1 cellular context compared by ENCODE assay signal in the genomic region with DNA sequence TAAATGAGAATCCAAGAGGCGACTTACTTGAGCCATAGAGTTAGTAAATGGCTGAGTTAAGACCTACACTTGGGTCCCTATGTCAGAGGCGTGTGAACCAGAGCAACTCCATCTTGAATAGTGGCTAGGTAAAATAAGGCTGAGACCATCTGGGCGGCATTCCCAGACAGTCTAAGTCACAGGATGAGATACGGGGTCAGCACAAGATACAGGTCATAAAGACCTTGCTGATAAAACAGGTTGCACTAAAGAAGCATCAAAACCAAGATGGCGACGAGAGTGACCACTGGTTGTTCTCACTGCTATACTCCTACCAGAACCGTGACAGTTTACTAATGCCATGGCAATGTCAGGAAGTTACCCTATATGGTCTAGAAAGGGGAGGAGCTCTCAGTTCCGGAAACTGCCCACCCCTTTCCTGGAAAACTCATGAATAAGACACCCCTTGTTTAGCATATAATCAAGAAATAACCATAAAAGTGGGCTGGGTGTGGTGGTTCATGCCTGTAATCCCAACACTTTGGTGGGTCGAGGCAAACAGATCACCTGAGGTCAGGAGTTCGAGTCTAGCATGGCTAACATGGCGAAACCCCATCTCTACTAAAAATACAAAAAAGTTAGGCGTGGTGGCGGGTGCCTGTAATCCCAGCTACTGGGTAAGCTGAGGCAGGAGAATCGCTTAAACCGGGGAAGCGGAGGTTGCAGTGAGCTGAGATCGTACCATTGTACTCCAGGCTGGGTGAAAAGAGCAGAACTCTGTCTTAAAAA.
TF ChIP-seq lines count a peak whose summit lies in the region.

No MANE protein-coding gene starts in this region.

TF ChIP-seq in K562, 482 proteins besides CTCF, POLR2A, EP300 and RAD21 (continued from another document and continues in another):
- TF ChIP-seq, protein P1, sequence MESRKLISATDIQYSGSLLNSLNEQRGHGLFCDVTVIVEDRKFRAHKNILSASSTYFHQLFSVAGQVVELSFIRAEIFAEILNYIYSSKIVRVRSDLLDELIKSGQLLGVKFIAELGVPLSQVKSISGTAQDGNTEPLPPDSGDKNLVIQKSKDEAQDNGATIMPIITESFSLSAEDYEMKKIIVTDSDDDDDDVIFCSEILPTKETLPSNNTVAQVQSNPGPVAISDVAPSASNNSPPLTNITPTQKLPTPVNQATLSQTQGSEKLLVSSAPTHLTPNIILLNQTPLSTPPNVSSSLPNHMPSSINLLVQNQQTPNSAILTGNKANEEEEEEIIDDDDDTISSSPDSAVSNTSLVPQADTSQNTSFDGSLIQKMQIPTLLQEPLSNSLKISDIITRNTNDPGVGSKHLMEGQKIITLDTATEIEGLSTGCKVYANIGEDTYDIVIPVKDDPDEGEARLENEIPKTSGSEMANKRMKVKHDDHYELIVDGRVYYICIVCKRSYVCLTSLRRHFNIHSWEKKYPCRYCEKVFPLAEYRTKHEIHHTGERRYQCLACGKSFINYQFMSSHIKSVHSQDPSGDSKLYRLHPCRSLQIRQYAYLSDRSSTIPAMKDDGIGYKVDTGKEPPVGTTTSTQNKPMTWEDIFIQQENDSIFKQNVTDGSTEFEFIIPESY (CRISPR knock-in tag; IDR thresholded peaks at IDR 0.05) = peak; percentile 14; the same call in 1 of the 2 replicates
- TF ChIP-seq ZNF57 (CRISPR knock-in tag; IDR thresholded peaks at IDR 0.05) (peak; percentile 95), ZNF165 (CRISPR knock-in tag; IDR thresholded peaks at IDR 0.05; ENCODE audit: borderline replicate concordance) (peak; percentile 99), ZNF3 (CRISPR knock-in tag; IDR thresholded peaks at IDR 0.05) (peak; percentile 83), SMARCE1 (IDR thresholded peaks at IDR 0.05) (no peak), ZSCAN29 (IDR thresholded peaks at IDR 0.05) (no peak), ETS2 (tag; IDR thresholded peaks at IDR 0.05; ENCODE audit: borderline replicate concordance, poor library complexity, severe bottlenecking) (peak; percentile 98), MEF2A (IDR thresholded peaks at IDR 0.05; ENCODE audit: control insufficient read depth, low read depth, low read length) (no peak), DIDO1 (tag; IDR thresholded peaks at IDR 0.05; ENCODE audit: low read depth) (peak; percentile 99), NCOA1 (IDR thresholded peaks at IDR 0.05; ENCODE audit: low read depth) (no peak), ESRRA (IDR thresholded peaks at IDR 0.05; ENCODE audit: borderline replicate concordance, low read depth) (no peak), RBM14 (IDR thresholded peaks at IDR 0.05; ENCODE audit: borderline replicate concordance, insufficient read depth, low read depth, low read length) (no peak), SAP30 (IDR thresholded peaks at IDR 0.05; ENCODE audit: borderline replicate concordance, insufficient read depth, low read depth, low read length, poor library complexity, severe bottlenecking) (no peak), ETV5 (CRISPR knock-in tag; IDR thresholded peaks at IDR 0.05; ENCODE audit: low read depth) (no peak), RFX1 (IDR thresholded peaks at IDR 0.05) (peak; percentile 86), RHOXF2B (CRISPR knock-in tag; conservative IDR thresholded peaks at IDR 0.05) (peak; percentile 99), ZNF174 (CRISPR knock-in tag; IDR thresholded peaks at IDR 0.05) (peak; percentile 95), NCOA4 (IDR thresholded peaks at IDR 0.05; ENCODE audit: partially characterized antibody) (no peak), PHB2 (IDR thresholded peaks at IDR 0.05; ENCODE audit: low read depth) (no peak), ESRRB (CRISPR knock-in tag; IDR thresholded peaks at IDR 0.05; ENCODE audit: borderline replicate concordance) (peak; percentile 92), FOXJ2 (tag; IDR thresholded peaks at IDR 0.05) (peak; percentile 87), ARID1B (IDR thresholded peaks at IDR 0.05) (no peak), BRCA1 (IDR thresholded peaks at IDR 0.05) (no peak), BRCA1 (CRISPR knock-in tag; IDR thresholded peaks at IDR 0.05) (no peak), KLF13 (tag; IDR thresholded peaks at IDR 0.05; ENCODE audit: borderline replicate concordance, low read depth) (peak; percentile 100), KDM4B (IDR thresholded peaks at IDR 0.05; ENCODE audit: borderline replicate concordance in 2 of 2, low read depth in 1 of 2) (no peak), ZBED1 (IDR thresholded peaks at IDR 0.05) (no peak), ETV1 (tag; conservative IDR thresholded peaks at IDR 0.05; ENCODE audit: low read depth) (peak; percentile 97)
- TF ChIP-seq, protein P2, sequence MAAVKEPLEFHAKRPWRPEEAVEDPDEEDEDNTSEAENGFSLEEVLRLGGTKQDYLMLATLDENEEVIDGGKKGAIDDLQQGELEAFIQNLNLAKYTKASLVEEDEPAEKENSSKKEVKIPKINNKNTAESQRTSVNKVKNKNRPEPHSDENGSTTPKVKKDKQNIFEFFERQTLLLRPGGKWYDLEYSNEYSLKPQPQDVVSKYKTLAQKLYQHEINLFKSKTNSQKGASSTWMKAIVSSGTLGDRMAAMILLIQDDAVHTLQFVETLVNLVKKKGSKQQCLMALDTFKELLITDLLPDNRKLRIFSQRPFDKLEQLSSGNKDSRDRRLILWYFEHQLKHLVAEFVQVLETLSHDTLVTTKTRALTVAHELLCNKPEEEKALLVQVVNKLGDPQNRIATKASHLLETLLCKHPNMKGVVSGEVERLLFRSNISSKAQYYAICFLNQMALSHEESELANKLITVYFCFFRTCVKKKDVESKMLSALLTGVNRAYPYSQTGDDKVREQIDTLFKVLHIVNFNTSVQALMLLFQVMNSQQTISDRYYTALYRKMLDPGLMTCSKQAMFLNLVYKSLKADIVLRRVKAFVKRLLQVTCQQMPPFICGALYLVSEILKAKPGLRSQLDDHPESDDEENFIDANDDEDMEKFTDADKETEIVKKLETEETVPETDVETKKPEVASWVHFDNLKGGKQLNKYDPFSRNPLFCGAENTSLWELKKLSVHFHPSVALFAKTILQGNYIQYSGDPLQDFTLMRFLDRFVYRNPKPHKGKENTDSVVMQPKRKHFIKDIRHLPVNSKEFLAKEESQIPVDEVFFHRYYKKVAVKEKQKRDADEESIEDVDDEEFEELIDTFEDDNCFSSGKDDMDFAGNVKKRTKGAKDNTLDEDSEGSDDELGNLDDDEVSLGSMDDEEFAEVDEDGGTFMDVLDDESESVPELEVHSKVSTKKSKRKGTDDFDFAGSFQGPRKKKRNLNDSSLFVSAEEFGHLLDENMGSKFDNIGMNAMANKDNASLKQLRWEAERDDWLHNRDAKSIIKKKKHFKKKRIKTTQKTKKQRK (IDR thresholded peaks at IDR 0.05; ENCODE audit: borderline replicate concordance, low read depth, low read length) = no peak
- TF ChIP-seq, protein P3, sequence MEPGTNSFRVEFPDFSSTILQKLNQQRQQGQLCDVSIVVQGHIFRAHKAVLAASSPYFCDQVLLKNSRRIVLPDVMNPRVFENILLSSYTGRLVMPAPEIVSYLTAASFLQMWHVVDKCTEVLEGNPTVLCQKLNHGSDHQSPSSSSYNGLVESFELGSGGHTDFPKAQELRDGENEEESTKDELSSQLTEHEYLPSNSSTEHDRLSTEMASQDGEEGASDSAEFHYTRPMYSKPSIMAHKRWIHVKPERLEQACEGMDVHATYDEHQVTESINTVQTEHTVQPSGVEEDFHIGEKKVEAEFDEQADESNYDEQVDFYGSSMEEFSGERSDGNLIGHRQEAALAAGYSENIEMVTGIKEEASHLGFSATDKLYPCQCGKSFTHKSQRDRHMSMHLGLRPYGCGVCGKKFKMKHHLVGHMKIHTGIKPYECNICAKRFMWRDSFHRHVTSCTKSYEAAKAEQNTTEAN (CRISPR knock-in tag; IDR thresholded peaks at IDR 0.05) = no peak
- TF ChIP-seq, protein P4, sequence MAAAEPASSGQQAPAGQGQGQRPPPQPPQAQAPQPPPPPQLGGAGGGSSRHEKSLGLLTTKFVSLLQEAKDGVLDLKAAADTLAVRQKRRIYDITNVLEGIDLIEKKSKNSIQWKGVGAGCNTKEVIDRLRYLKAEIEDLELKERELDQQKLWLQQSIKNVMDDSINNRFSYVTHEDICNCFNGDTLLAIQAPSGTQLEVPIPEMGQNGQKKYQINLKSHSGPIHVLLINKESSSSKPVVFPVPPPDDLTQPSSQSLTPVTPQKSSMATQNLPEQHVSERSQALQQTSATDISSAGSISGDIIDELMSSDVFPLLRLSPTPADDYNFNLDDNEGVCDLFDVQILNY (CRISPR knock-in tag; IDR thresholded peaks at IDR 0.05) = no peak
- TF ChIP-seq, protein P5, sequence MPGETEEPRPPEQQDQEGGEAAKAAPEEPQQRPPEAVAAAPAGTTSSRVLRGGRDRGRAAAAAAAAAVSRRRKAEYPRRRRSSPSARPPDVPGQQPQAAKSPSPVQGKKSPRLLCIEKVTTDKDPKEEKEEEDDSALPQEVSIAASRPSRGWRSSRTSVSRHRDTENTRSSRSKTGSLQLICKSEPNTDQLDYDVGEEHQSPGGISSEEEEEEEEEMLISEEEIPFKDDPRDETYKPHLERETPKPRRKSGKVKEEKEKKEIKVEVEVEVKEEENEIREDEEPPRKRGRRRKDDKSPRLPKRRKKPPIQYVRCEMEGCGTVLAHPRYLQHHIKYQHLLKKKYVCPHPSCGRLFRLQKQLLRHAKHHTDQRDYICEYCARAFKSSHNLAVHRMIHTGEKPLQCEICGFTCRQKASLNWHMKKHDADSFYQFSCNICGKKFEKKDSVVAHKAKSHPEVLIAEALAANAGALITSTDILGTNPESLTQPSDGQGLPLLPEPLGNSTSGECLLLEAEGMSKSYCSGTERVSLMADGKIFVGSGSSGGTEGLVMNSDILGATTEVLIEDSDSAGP (CRISPR knock-in tag; IDR thresholded peaks at IDR 0.05) = no peak
- TF ChIP-seq, protein P6, sequence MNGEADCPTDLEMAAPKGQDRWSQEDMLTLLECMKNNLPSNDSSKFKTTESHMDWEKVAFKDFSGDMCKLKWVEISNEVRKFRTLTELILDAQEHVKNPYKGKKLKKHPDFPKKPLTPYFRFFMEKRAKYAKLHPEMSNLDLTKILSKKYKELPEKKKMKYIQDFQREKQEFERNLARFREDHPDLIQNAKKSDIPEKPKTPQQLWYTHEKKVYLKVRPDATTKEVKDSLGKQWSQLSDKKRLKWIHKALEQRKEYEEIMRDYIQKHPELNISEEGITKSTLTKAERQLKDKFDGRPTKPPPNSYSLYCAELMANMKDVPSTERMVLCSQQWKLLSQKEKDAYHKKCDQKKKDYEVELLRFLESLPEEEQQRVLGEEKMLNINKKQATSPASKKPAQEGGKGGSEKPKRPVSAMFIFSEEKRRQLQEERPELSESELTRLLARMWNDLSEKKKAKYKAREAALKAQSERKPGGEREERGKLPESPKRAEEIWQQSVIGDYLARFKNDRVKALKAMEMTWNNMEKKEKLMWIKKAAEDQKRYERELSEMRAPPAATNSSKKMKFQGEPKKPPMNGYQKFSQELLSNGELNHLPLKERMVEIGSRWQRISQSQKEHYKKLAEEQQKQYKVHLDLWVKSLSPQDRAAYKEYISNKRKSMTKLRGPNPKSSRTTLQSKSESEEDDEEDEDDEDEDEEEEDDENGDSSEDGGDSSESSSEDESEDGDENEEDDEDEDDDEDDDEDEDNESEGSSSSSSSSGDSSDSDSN (IDR thresholded peaks at IDR 0.05; ENCODE audit: borderline replicate concordance in 1 of 2, low read depth in 2 of 2, low read length in 2 of 2) = no peak
- TF ChIP-seq, protein P7, sequence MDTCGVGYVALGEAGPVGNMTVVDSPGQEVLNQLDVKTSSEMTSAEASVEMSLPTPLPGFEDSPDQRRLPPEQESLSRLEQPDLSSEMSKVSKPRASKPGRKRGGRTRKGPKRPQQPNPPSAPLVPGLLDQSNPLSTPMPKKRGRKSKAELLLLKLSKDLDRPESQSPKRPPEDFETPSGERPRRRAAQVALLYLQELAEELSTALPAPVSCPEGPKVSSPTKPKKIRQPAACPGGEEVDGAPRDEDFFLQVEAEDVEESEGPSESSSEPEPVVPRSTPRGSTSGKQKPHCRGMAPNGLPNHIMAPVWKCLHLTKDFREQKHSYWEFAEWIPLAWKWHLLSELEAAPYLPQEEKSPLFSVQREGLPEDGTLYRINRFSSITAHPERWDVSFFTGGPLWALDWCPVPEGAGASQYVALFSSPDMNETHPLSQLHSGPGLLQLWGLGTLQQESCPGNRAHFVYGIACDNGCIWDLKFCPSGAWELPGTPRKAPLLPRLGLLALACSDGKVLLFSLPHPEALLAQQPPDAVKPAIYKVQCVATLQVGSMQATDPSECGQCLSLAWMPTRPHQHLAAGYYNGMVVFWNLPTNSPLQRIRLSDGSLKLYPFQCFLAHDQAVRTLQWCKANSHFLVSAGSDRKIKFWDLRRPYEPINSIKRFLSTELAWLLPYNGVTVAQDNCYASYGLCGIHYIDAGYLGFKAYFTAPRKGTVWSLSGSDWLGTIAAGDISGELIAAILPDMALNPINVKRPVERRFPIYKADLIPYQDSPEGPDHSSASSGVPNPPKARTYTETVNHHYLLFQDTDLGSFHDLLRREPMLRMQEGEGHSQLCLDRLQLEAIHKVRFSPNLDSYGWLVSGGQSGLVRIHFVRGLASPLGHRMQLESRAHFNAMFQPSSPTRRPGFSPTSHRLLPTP (IDR thresholded peaks at IDR 0.05; ENCODE audit: borderline replicate concordance, extremely low read depth, insufficient read length) = peak; percentile 74
- TF ChIP-seq, protein P8, sequence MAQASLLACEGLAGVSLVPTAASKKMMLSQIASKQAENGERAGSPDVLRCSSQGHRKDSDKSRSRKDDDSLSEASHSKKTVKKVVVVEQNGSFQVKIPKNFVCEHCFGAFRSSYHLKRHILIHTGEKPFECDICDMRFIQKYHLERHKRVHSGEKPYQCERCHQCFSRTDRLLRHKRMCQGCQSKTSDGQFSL (CRISPR knock-in tag; IDR thresholded peaks at IDR 0.05) = no peak
- TF ChIP-seq, protein P8 (tag; IDR thresholded peaks at IDR 0.05) = peak in 1 of 2 experiments; percentile 100; a peak in 2 of 4 replicates
